In the genomic region with DNA sequence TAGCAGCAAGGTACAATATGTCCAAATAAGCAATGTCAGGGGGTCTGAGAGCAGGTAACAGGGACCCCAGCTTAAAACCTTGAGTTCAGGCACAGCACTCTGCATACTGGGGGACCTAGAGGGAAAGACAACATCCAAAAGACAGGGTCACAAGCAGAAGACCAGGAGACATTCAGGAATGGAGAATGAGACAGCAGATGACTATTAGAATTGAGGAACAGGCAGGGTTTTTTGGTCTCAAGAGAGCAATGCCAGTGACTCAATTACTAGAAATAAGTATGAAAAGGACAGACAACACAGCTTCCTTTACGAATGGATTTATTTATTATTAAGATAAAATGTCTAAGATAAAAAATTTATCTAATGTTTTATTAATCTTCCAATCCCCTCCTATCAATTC, we compare ENCODE assay signal across 16 cellular contexts.
A peak's percentile ranks its signal among the peaks of the same experiment; 100 is the strongest.
DNase-seq lines count a peak whose midpoint lies in the region; ATAC-seq and TF ChIP-seq lines count a peak whose summit lies in the region.
"Had no signal": no experiment of that assay in that cellular context is flagged by ENCODE, and none has a peak within 500 bp of the region (broad histone marks: within the 10 kb centered on the region; RNA-seq: fewer than 3 reads in every experiment).

No MANE protein-coding gene starts in this region.

- in situ Hi-C loops in transverse colon (cut with MboI; ENCODE audit: low pct_ligation_motif_present in 1 of 4, low pct_unique_long_range_greater_than_20kb in 1 of 4, low sequenced_read_pairs in 3 of 4), result no loop called here

- intact Hi-C loops in activated naive CD4-positive, alpha-beta T cell treated with anti-CD3 and anti-CD28 coated beads for 36 hours (cut with micrococcal nuclease), result loop anchor here (5.0 kb wide), 2 partner anchors 157 to 593 kb away; no protein-coding TSS in a partner anchor
- intact Hi-C loops in OCI-LY7 (cut with micrococcal nuclease; ENCODE audit: unreplicated experiment) (no loop called here), transverse colon (cut with DNase I; ENCODE audit: low total_unique reads) (no loop called here)
- intact Hi-C loops in dendritic cell treated with granulocyte-macrophage colony-stimulating factor and Interleukin-4, amounts not matched to agents 40 ng/mL and 50 ng/mL, for 4 days (cut with micrococcal nuclease), result no loop called here

- DNase-seq in activated naive CD4-positive, alpha-beta T cell treated with anti-CD3 and anti-CD28 coated beads for 36 hours, result no peak
- no peak for DNase-seq in activated naive CD4-positive, alpha-beta T cell treated with Interleukin-2 at 50 U/mL for 16 hours
- DNase-seq in OCI-LY7 (ENCODE audit: low spot score) (no peak), transverse colon (no peak), DMS114 treated with DMSO at 0.1 percent for 48 hours (lab: John Stamatoyannopoulos, UW; ENCODE audit: unreplicated experiment) (no peak), HUDEP-2 (lab: John Stamatoyannopoulos, UW; ENCODE audit: unreplicated experiment in 76 of 76) (no peak)
- DNase-seq: heart right ventricle; mesenchymal stem cell; NCI-H2081; PC-3; stimulated activated CD4-positive, alpha-beta T cell treated with anti-CD3 and anti-CD28 coated beads, Interleukin-12 subunit alpha, Interleukin-12 subunit beta, amount 100 ng/mL, for 4 hours; stimulated activated naive CD8-positive, alpha-beta T cell treated with anti-CD3 and anti-CD28 coated beads, Interleukin-15, Interleukin-2, amounts not matched to agents 100 U/mL and 50 U/mL, for 24 hours had no signal

- H3K27me3 ChIP-seq in transverse colon, result no peaks in the 10 kb centered on the region
- H3K27me3 ChIP-seq: heart right ventricle, neural progenitor cell had no signal

- TF ChIP-seq POLR2A in transverse colon (IDR thresholded peaks at IDR 0.05), result no peak

- H3K27ac Mint-ChIP-seq in activated naive CD4-positive, alpha-beta T cell treated with anti-CD3 and anti-CD28 coated beads for 36 hours, result peak overlapping the region; percentile 50
- peak overlapping the region; percentile 90 for H3K27ac Mint-ChIP-seq in dendritic cell treated with granulocyte-macrophage colony-stimulating factor and Interleukin-4, amounts not matched to agents 40 ng/mL and 50 ng/mL, for 4 days
- H3K27ac Mint-ChIP-seq: neural progenitor cell had no signal

- H3K36me3 ChIP-seq in OCI-LY7 (ENCODE audit: insufficient read depth, low read length), result no peaks in the 10 kb centered on the region
- H3K36me3 ChIP-seq in transverse colon, result no peaks in the 10 kb centered on the region
- H3K36me3 ChIP-seq: heart right ventricle, neural progenitor cell had no signal

- 55 to 69% methylated on average over 1 of the region's 1 CpG for WGBS in transverse colon (ENCODE audit: low coverage in 1 of 2), 2 donors

- no peaks in the 10 kb centered on the region for H3K9me3 Mint-ChIP-seq in activated naive CD4-positive, alpha-beta T cell treated with anti-CD3 and anti-CD28 coated beads for 36 hours
- H3K9me3 Mint-ChIP-seq in dendritic cell treated with granulocyte-macrophage colony-stimulating factor and Interleukin-4, amounts not matched to agents 40 ng/mL and 50 ng/mL, for 4 days, result no peaks in the 10 kb centered on the region
- H3K9me3 Mint-ChIP-seq: neural progenitor cell had no signal

- no peaks in the 10 kb centered on the region for H4K20me1 ChIP-seq in OCI-LY7 (ENCODE audit: insufficient read depth, low read length)

- peak overlapping the region; percentile 55; the same call in 1 of the 2 replicates for H2AFZ ChIP-seq in OCI-LY7 (ENCODE audit: low read length)
- H2AFZ ChIP-seq: neural progenitor cell had no signal

- peaks cover 18% of the 10 kb centered on the region for H3K4me1 ChIP-seq in OCI-LY7 (ENCODE audit: insufficient read depth, low read length, poor library complexity, severe bottlenecking)
- peaks cover 0 to 38% (median 13%) of the 10 kb centered on the region in 4 donors for H3K4me1 ChIP-seq in transverse colon

- CTCF ChIA-PET in activated naive CD4-positive, alpha-beta T cell treated with anti-CD3 and anti-CD28 coated beads for 36 hours (lab: Charles Lee), result interaction anchor here (0.6 to 3.1 kb wide), 6 partner anchors 13 to 352 kb away, joined by 3 to 34 read pairs (median 6); no protein-coding TSS in a partner anchor
- CTCF ChIA-PET in OCI-LY7 (lab: Charles Lee; ENCODE audit: unreplicated experiment), result no interaction called here

- no peaks in the 10 kb centered on the region for H3K79me2 ChIP-seq in OCI-LY7 (ENCODE audit: insufficient read depth, low read depth, low read length)

- no peak overlapping the region for H3K4me2 ChIP-seq in OCI-LY7 (ENCODE audit: low read length)
- H3K4me2 ChIP-seq: neural progenitor cell had no signal

- TF ChIP-seq EP300 in transverse colon (IDR thresholded peaks at IDR 0.05; ENCODE audit: low read depth), result no peak

- H3K4me1 Mint-ChIP-seq in activated naive CD4-positive, alpha-beta T cell treated with anti-CD3 and anti-CD28 coated beads for 36 hours (ENCODE audit: low read depth), result peaks cover 71% of the 10 kb centered on the region
- peaks cover 45% of the 10 kb centered on the region for H3K4me1 Mint-ChIP-seq in dendritic cell treated with granulocyte-macrophage colony-stimulating factor and Interleukin-4, amounts not matched to agents 40 ng/mL and 50 ng/mL, for 4 days (ENCODE audit: low read depth)

- H3K4me3 Mint-ChIP-seq in activated naive CD4-positive, alpha-beta T cell treated with anti-CD3 and anti-CD28 coated beads for 36 hours, result no peak overlapping the region
- peak overlapping the region; percentile 45 for H3K4me3 Mint-ChIP-seq in dendritic cell treated with granulocyte-macrophage colony-stimulating factor and Interleukin-4, amounts not matched to agents 40 ng/mL and 50 ng/mL, for 4 days
- H3K4me3 Mint-ChIP-seq: neural progenitor cell had no signal

- H3K4me3 ChIP-seq in OCI-LY7 (ENCODE audit: low read depth, low read length, poor library complexity, severe bottlenecking), result no peak overlapping the region
- H3K4me3 ChIP-seq in transverse colon, result no peak overlapping the region
- H3K4me3 ChIP-seq: heart right ventricle, neural progenitor cell had no signal

- BruUV-seq in OCI-LY7 (replicated peaks; lab: Mats Ljungman, UMichigan), result no TSS peak

- H3K9me2 ChIP-seq in OCI-LY7 (ENCODE audit: insufficient read depth, low read length), result no peaks in the 10 kb centered on the region

- H3K9me3 ChIP-seq in OCI-LY7 (ENCODE audit: low read length) (no peaks in the 10 kb centered on the region), transverse colon (no peaks in the 10 kb centered on the region)
- H3K9me3 ChIP-seq: heart right ventricle had no signal

- POLR2A ChIA-PET in OCI-LY7 (lab: Charles Lee), result interaction anchor here (1.0 to 4.1 kb wide), 6 partner anchors 11 to 499 kb away, joined by 3 to 30 read pairs (median 8); no protein-coding TSS in a partner anchor

- no peaks in the 10 kb centered on the region for H3K27me3 Mint-ChIP-seq in activated naive CD4-positive, alpha-beta T cell treated with anti-CD3 and anti-CD28 coated beads for 36 hours (ENCODE audit: low read depth)
- no peaks in the 10 kb centered on the region for H3K27me3 Mint-ChIP-seq in dendritic cell treated with granulocyte-macrophage colony-stimulating factor and Interleukin-4, amounts not matched to agents 40 ng/mL and 50 ng/mL, for 4 days

- H3K27ac ChIP-seq in OCI-LY7 (ENCODE audit: low read depth, low read length, poor library complexity, severe bottlenecking) (no peak overlapping the region), transverse colon (peak overlapping the region in 3 of 4 donors; percentile 46 to 76 (median 67))
- H3K27ac ChIP-seq: neural progenitor cell had no signal

- H3K36me3 Mint-ChIP-seq in activated naive CD4-positive, alpha-beta T cell treated with anti-CD3 and anti-CD28 coated beads for 36 hours (ENCODE audit: low read depth), result peaks cover 7% of the 10 kb centered on the region
- peaks cover 34% of the 10 kb centered on the region for H3K36me3 Mint-ChIP-seq in dendritic cell treated with granulocyte-macrophage colony-stimulating factor and Interleukin-4, amounts not matched to agents 40 ng/mL and 50 ng/mL, for 4 days (ENCODE audit: low read depth)
- H3K36me3 Mint-ChIP-seq: neural progenitor cell had no signal

- ATAC-seq in GM21529 (IDR thresholded peaks at IDR 0.05; ENCODE audit: unreplicated experiment), result no peak
- ATAC-seq: HCT116; PC-3; stimulated activated naive CD8-positive, alpha-beta T cell treated with anti-CD3 and anti-CD28 coated beads, Interleukin-15, Interleukin-2, amounts not matched to agents 100 U/mL and 50 U/mL, for 24 hours had no signal

- TF ChIP-seq CTCF in OCI-LY7 (conservative IDR thresholded peaks at IDR 0.05; ENCODE audit: low read length) (no peak), transverse colon (IDR thresholded peaks at IDR 0.05) (no peak)
